1 cellular context compared by ENCODE assay signal in the genomic region with DNA sequence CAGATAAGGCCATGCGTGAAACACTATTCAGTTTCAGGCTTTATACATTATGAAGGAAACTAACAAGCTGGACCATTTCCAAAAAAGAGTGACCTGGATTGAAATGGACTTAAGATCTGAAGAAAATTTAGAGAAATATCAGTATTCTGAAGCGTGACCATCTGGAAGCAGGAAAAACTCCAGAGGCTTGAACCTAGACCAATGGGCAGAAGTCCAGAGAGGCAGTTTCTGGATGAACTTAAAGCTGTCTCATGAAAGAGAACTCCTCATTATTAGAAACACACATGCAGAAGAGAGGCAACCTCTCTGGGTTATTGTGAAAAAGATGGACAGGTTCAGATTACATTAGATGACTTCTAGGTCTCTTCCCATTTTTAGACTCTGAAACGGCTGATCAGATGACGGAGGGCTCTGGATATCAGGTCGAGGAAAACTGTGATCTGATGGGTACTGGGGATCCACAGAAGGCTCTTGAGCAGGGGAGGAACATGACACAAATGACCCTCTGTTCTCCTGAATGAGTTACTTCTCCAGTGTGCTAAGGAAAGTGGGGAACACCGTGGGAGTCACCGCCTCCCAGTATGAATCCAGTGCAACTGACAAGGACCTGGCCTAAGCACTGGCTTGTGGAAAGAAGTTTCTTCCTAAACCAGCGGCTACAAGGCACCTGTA.
TF ChIP-seq lines count a peak whose summit lies in the region.

No MANE protein-coding gene starts in this region.

TF ChIP-seq in K562, 482 proteins besides CTCF, POLR2A, EP300 and RAD21 (continued from another document):
- TF ChIP-seq ZC3H11A (IDR thresholded peaks at IDR 0.05; ENCODE audit: low read depth, low read length) (no peak), SREBF2 (CRISPR knock-in tag; IDR thresholded peaks at IDR 0.05) (no peak), ZNF384 (IDR thresholded peaks at IDR 0.05; ENCODE audit: low read depth, low read length) (no peak), KDM1A (IDR thresholded peaks at IDR 0.05) (peak; percentile 39 to 51; a peak in 3 of 4 replicates), ZC3H4 (CRISPR knock-in tag; IDR thresholded peaks at IDR 0.05; ENCODE audit: borderline replicate concordance) (no peak), HDAC1 (IDR thresholded peaks at IDR 0.05) (no peak), SAFB (IDR thresholded peaks at IDR 0.05; ENCODE audit: borderline replicate concordance, low read depth, low read length) (no peak), FOXJ3 (CRISPR knock-in tag; IDR thresholded peaks at IDR 0.05) (no peak), HOXB6 (CRISPR knock-in tag; IDR thresholded peaks at IDR 0.05; ENCODE audit: borderline replicate concordance) (no peak), ZFP36 (IDR thresholded peaks at IDR 0.05; ENCODE audit: low read depth, low read length, partially characterized antibody) (peak; percentile 87), ELF4 (CRISPR knock-in tag; IDR thresholded peaks at IDR 0.05) (no peak)
- TF ChIP-seq, protein P1, sequence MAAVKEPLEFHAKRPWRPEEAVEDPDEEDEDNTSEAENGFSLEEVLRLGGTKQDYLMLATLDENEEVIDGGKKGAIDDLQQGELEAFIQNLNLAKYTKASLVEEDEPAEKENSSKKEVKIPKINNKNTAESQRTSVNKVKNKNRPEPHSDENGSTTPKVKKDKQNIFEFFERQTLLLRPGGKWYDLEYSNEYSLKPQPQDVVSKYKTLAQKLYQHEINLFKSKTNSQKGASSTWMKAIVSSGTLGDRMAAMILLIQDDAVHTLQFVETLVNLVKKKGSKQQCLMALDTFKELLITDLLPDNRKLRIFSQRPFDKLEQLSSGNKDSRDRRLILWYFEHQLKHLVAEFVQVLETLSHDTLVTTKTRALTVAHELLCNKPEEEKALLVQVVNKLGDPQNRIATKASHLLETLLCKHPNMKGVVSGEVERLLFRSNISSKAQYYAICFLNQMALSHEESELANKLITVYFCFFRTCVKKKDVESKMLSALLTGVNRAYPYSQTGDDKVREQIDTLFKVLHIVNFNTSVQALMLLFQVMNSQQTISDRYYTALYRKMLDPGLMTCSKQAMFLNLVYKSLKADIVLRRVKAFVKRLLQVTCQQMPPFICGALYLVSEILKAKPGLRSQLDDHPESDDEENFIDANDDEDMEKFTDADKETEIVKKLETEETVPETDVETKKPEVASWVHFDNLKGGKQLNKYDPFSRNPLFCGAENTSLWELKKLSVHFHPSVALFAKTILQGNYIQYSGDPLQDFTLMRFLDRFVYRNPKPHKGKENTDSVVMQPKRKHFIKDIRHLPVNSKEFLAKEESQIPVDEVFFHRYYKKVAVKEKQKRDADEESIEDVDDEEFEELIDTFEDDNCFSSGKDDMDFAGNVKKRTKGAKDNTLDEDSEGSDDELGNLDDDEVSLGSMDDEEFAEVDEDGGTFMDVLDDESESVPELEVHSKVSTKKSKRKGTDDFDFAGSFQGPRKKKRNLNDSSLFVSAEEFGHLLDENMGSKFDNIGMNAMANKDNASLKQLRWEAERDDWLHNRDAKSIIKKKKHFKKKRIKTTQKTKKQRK (IDR thresholded peaks at IDR 0.05; ENCODE audit: borderline replicate concordance, low read depth, low read length), result no peak
- TF ChIP-seq, protein P2, sequence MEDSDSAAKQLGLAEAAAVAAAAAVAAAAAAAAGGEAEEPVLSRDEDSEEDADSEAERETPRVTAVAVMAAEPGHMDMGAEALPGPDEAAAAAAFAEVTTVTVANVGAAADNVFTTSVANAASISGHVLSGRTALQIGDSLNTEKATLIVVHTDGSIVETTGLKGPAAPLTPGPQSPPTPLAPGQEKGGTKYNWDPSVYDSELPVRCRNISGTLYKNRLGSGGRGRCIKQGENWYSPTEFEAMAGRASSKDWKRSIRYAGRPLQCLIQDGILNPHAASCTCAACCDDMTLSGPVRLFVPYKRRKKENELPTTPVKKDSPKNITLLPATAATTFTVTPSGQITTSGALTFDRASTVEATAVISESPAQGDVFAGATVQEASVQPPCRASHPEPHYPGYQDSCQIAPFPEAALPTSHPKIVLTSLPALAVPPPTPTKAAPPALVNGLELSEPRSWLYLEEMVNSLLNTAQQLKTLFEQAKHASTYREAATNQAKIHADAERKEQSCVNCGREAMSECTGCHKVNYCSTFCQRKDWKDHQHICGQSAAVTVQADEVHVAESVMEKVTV (CRISPR knock-in tag; IDR thresholded peaks at IDR 0.05), result no peak
- TF ChIP-seq, protein P3, sequence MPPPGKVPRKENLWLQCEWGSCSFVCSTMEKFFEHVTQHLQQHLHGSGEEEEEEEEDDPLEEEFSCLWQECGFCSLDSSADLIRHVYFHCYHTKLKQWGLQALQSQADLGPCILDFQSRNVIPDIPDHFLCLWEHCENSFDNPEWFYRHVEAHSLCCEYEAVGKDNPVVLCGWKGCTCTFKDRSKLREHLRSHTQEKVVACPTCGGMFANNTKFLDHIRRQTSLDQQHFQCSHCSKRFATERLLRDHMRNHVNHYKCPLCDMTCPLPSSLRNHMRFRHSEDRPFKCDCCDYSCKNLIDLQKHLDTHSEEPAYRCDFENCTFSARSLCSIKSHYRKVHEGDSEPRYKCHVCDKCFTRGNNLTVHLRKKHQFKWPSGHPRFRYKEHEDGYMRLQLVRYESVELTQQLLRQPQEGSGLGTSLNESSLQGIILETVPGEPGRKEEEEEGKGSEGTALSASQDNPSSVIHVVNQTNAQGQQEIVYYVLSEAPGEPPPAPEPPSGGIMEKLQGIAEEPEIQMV (tag; conservative IDR thresholded peaks at IDR 0.05; ENCODE audit: low read depth), result no peak
- TF ChIP-seq, protein P4, sequence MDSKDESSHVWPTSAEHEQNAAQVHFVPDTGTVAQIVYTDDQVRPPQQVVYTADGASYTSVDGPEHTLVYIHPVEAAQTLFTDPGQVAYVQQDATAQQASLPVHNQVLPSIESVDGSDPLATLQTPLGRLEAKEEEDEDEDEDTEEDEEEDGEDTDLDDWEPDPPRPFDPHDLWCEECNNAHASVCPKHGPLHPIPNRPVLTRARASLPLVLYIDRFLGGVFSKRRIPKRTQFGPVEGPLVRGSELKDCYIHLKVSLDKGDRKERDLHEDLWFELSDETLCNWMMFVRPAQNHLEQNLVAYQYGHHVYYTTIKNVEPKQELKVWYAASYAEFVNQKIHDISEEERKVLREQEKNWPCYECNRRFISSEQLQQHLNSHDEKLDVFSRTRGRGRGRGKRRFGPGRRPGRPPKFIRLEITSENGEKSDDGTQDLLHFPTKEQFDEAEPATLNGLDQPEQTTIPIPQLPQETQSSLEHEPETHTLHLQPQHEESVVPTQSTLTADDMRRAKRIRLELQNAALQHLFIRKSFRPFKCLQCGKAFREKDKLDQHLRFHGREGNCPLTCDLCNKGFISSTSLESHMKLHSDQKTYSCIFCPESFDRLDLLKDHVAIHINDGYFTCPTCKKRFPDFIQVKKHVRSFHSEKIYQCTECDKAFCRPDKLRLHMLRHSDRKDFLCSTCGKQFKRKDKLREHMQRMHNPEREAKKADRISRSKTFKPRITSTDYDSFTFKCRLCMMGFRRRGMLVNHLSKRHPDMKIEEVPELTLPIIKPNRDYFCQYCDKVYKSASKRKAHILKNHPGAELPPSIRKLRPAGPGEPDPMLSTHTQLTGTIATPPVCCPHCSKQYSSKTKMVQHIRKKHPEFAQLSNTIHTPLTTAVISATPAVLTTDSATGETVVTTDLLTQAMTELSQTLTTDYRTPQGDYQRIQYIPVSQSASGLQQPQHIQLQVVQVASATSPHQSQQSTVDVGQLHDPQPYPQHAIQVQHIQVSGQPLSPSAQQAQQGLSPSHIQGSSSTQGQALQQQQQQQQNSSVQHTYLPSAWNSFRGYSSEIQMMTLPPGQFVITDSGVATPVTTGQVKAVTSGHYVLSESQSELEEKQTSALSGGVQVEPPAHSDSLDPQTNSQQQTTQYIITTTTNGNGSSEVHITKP (IDR thresholded peaks at IDR 0.05; ENCODE audit: partially characterized antibody), result no peak
- TF ChIP-seq, protein P5, sequence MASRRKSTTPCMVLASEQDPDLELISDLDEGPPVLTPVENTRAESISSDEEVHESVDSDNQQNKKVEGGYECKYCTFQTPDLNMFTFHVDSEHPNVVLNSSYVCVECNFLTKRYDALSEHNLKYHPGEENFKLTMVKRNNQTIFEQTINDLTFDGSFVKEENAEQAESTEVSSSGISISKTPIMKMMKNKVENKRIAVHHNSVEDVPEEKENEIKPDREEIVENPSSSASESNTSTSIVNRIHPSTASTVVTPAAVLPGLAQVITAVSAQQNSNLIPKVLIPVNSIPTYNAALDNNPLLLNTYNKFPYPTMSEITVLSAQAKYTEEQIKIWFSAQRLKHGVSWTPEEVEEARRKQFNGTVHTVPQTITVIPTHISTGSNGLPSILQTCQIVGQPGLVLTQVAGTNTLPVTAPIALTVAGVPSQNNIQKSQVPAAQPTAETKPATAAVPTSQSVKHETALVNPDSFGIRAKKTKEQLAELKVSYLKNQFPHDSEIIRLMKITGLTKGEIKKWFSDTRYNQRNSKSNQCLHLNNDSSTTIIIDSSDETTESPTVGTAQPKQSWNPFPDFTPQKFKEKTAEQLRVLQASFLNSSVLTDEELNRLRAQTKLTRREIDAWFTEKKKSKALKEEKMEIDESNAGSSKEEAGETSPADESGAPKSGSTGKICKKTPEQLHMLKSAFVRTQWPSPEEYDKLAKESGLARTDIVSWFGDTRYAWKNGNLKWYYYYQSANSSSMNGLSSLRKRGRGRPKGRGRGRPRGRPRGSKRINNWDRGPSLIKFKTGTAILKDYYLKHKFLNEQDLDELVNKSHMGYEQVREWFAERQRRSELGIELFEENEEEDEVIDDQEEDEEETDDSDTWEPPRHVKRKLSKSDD (conservative IDR thresholded peaks at IDR 0.05; ENCODE audit: low read length), result no peak
- TF ChIP-seq, protein P6, sequence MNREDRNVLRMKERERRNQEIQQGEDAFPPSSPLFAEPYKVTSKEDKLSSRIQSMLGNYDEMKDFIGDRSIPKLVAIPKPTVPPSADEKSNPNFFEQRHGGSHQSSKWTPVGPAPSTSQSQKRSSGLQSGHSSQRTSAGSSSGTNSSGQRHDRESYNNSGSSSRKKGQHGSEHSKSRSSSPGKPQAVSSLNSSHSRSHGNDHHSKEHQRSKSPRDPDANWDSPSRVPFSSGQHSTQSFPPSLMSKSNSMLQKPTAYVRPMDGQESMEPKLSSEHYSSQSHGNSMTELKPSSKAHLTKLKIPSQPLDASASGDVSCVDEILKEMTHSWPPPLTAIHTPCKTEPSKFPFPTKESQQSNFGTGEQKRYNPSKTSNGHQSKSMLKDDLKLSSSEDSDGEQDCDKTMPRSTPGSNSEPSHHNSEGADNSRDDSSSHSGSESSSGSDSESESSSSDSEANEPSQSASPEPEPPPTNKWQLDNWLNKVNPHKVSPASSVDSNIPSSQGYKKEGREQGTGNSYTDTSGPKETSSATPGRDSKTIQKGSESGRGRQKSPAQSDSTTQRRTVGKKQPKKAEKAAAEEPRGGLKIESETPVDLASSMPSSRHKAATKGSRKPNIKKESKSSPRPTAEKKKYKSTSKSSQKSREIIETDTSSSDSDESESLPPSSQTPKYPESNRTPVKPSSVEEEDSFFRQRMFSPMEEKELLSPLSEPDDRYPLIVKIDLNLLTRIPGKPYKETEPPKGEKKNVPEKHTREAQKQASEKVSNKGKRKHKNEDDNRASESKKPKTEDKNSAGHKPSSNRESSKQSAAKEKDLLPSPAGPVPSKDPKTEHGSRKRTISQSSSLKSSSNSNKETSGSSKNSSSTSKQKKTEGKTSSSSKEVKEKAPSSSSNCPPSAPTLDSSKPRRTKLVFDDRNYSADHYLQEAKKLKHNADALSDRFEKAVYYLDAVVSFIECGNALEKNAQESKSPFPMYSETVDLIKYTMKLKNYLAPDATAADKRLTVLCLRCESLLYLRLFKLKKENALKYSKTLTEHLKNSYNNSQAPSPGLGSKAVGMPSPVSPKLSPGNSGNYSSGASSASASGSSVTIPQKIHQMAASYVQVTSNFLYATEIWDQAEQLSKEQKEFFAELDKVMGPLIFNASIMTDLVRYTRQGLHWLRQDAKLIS (CRISPR knock-in tag; IDR thresholded peaks at IDR 0.05), result 0 out of 2 replicates have a peak, but pooled peaks have one; percentile 31
